Comparison of ENCODE assay signal across 33 cellular contexts in the genomic region with DNA sequence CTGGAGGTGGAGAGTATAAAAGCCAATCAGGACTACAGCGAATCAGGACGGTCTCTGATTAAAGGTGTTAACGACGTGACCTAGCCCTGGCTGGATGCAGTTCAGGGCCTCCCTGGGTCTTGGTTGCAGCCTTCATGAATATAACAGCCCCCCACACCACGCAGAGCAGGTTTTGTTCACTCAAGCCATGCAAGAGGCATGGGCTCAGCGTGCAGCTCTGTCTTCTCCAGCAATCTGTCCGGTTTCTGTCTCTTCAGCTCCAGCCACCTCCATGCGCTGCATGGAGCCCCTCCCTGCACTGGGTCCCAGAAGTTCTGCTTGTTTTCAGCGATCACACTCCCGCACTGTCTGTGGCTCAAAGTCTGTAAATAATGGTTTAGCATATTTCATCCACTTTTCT.
"Had no signal": no experiment of that assay in that cellular context is flagged by ENCODE, and none has a peak within 500 bp of the region (broad histone marks: within the 10 kb centered on the region; RNA-seq: fewer than 3 reads in every experiment).

No MANE protein-coding gene starts in this region.

- H3K36me3 ChIP-seq: MG63 had no signal

- H3K9me3 ChIP-seq: MG63 had no signal

- DNase-seq: Karpas-422, Kasumi-1, MG63, MM.1S, MV-4-11, NCI-H1048, NCI-H1092, NCI-H1092 treated with DMSO at 0.1 percent for 48 hours, NCI-H1105, NCI-H1105 treated with DMSO at 0.1 percent for 48 hours, NCI-H1417, NCI-H1417 treated with DMSO at 0.1 percent for 48 hours, NCI-H1436, NCI-H1436 treated with DMSO at 0.1 percent for 48 hours, NCI-H146, NCI-H1694, NCI-H1694 treated with DMSO at 0.1 percent for 48 hours, NCI-H187, NCI-H187 treated with DMSO at 0.1 percent for 48 hours, NCI-H1930, NCI-H2029, NCI-H2029 treated with DMSO at 0.1 percent for 48 hours, NCI-H2081, NCI-H2081 treated with DMSO at 0.1 percent for 48 hours, NCI-H2107, NCI-H2171, NCI-H2171 treated with DMSO at 0.1 percent for 48 hours, NCI-H2227 treated with DMSO at 0.1 percent for 48 hours, NCI-H226, NCI-H446, NCI-H446 treated with DMSO at 0.1 percent for 48 hours, NCI-H510A had no signal

- H3K27me3 ChIP-seq: MG63 had no signal

- H3K4me2 ChIP-seq: KMS-11 had no signal

- H3K4me3 ChIP-seq: MG63 had no signal

- H3K27ac ChIP-seq: KMS-11 had no signal

- H3K9ac ChIP-seq: KMS-11 had no signal
